In the genomic region with DNA sequence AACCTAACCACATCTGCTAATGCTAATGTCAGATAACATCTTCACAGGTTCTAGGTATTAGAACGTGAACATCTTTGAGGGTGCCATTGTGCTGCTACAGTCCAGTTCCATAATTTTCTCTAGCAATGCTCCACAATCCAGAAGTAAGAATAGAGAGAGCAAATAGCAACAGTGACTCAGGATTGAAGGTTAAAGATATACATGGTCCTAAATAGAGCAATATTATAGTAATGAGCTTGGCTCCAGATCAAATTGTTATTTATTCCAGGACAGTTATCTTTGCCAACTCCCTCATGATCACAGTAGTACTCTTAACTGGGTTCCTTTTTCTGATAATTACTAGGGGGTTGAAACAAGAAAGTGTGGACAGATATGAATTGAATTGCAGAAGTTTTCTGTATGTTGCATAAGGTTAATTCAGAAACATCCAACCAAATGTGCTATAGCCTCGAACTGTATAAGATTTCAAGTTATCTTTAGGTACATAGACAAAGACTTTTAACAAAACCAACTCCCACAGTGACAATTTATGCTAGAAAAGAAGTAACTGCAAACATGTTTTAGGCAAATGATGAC, we compare ENCODE assay signal across 27 cellular contexts.
"Had no signal": no experiment of that assay in that cellular context is flagged by ENCODE, and none has a peak within 500 bp of the region (broad histone marks: within the 10 kb centered on the region; RNA-seq: fewer than 3 reads in every experiment).

No MANE protein-coding gene starts in this region.

- H3K4me3 ChIP-seq: colonic mucosa, esophagus squamous epithelium, heart right ventricle, left ventricle myocardium inferior, lower lobe of right lung, ovary, psoas muscle, skin epidermis, thoracic aorta, tibial nerve, upper lobe of left lung had no signal

- ATAC-seq: heart right ventricle; left colon; lower lobe of right lung; natural killer cell; psoas muscle; right cardiac atrium; stimulated activated naive B cell treated with anti-CD40 and anti-IgM and Interleukin-4, amounts not matched to agents 10 μg/mL and 1 μg/mL and 100 μg/mL, for 72 hours had no signal

- H3K27me3 ChIP-seq: colonic mucosa, esophagus squamous epithelium, heart right ventricle, ovary, tibial nerve, upper lobe of left lung had no signal

- H3K4me1 ChIP-seq: colonic mucosa, esophagus squamous epithelium, heart right ventricle, left ventricle myocardium inferior, lower lobe of right lung, psoas muscle, tibial nerve, upper lobe of left lung had no signal

- FAIRE-seq: endothelial cell of umbilical vein, urothelium cell line had no signal

- H3K9me3 ChIP-seq: colonic mucosa, esophagus squamous epithelium, heart right ventricle, left ventricle myocardium inferior, lower lobe of right lung, ovary, psoas muscle, thoracic aorta, tibial nerve, upper lobe of left lung had no signal

- DNase-seq: colonic mucosa; effector CD8-positive, alpha-beta T cell; esophagus squamous epithelium; foreskin melanocyte; glutamatergic neuron; heart right ventricle; hippocampal formation; islet precursor cell; kidney glomerular epithelial cell; left colon; left ventricle myocardium inferior; lower lobe of right lung; natural killer cell; occipital lobe; ovary; posterior cingulate gyrus; psoas muscle; right cardiac atrium; stimulated activated CD4-positive, alpha-beta T cell treated with anti-CD3 and anti-CD28 coated beads, Interleukin-15, amount 100 ng/mL, for 24 hours; stimulated activated CD4-positive, alpha-beta T cell treated with anti-CD3 and anti-CD28 coated beads, Interleukin-2, amount 100 ng/mL, for 48 hours; stimulated activated naive B cell treated with anti-CD40 and anti-IgM and Interleukin-4, amounts not matched to agents 10 μg/mL and 1 μg/mL and 100 μg/mL, for 72 hours; upper lobe of left lung had no signal

- H3K36me3 ChIP-seq: colonic mucosa, esophagus squamous epithelium, heart right ventricle, left ventricle myocardium inferior, lower lobe of right lung, ovary, thoracic aorta, tibial nerve, upper lobe of left lung had no signal

- H3K27ac ChIP-seq: colonic mucosa, esophagus squamous epithelium, heart right ventricle, left ventricle myocardium inferior, lower lobe of right lung, ovary, psoas muscle, skin epidermis, thoracic aorta, upper lobe of left lung had no signal
